ENCODE assay signal across 8 cellular contexts in genomic region chr5:157948738-157949410, GRCh38.
DNase-seq lines count a peak whose midpoint lies in the region; ATAC-seq, FAIRE-seq and TF ChIP-seq lines count a peak whose summit lies in the region.

No MANE protein-coding gene starts in this region.

- H3K4me1 ChIP-seq in colonic mucosa = no peaks in the 10 kb centered on the region
- H3K4me1 ChIP-seq in HepG2 (ENCODE audit: insufficient read depth, low read length) = peaks cover 9% of the 10 kb centered on the region; the same call in 1 of the 2 replicates

- CTCF ChIA-PET in HepG2 (lab: Yijun Ruan, JAX; ENCODE audit: low intra/inter-chr PET ratio, low total read pairs) = interaction anchor here (0.6 to 2.7 kb wide), 4 partner anchors 93 to 187 kb away, joined by 3 to 21 read pairs (median 6); no protein-coding TSS in a partner anchor

- H2AFZ ChIP-seq in HepG2 (ENCODE audit: low read length) = no peak overlapping the region

- in situ Hi-C loops in HepG2 (cut with HindIII; ENCODE audit: extremely low pct_ligation_motif_present, low pct_unique_long_range_greater_than_20kb) = no loop called here

- no peak overlapping the region for H3K4me3 ChIP-seq in colonic mucosa
- H3K4me3 ChIP-seq in HepG2 (replicated peaks in 1 of 3; ENCODE audit: insufficient read depth in 1 of 3, low read depth in 2 of 3, low read length in 3 of 3) = no peak overlapping the region

- TF ChIP-seq RAD21 in HepG2 (CRISPR knock-in tag; IDR thresholded peaks at IDR 0.05) = no peak; the same call in 1 of the 2 replicates

- H3K36me3 ChIP-seq in colonic mucosa (no peaks in the 10 kb centered on the region), HepG2 (replicated peaks in 1 of 2; ENCODE audit: control insufficient read depth in 1 of 2, insufficient read depth in 2 of 2, low read length in 2 of 2) (no peaks in the 10 kb centered on the region)

- DNase-seq in AG08395 (ENCODE audit: low spot score) = peak; percentile 90
- DNase-seq in NCI-H460 (ENCODE audit: extremely low read depth, low read depth) = peak; percentile 95
- DNase-seq in activated CD4-positive, alpha-beta T cell treated with anti-CD3 and anti-CD28 coated beads for 24 hours (ENCODE audit: low read depth in 2 of 2) = peak; percentile 66 to 72
- peak; percentile 97 for DNase-seq in colonic mucosa
- DNase-seq in HepG2 (ENCODE audit: low spot score) = peak; percentile 92
- peak; percentile 81 for DNase-seq in stimulated activated CD4-positive, alpha-beta T cell treated with anti-CD3 and anti-CD28 coated beads, Interleukin-4, amount 100 ng/mL, for 24 hours

- ATAC-seq in GM18870 (IDR thresholded peaks at IDR 0.05; ENCODE audit: unreplicated experiment) (peak; percentile 82), HG03354 (IDR thresholded peaks at IDR 0.05; ENCODE audit: poor library complexity, severe bottlenecking, unreplicated experiment) (peak; percentile 86), HepG2 (peak; percentile 100)

- 3% methylated on average over 11 of the region's 11 CpGs for WGBS in HepG2 (ENCODE audit: low lambda C conversion rate)

- TF ChIP-seq CTCF in colonic mucosa (IDR thresholded peaks at IDR 0.05) = peak; percentile 87
- peak; percentile 90 for TF ChIP-seq CTCF in HepG2 (CRISPR knock-in tag; IDR thresholded peaks at IDR 0.05)

- BruUV-seq in HepG2 (replicated peaks; lab: Mats Ljungman, UMichigan) = no TSS peak

- no peaks in the 10 kb centered on the region for H3K9me3 ChIP-seq in colonic mucosa
- no peaks in the 10 kb centered on the region for H3K9me3 ChIP-seq in HepG2 (ENCODE audit: low read length)

- H3K27ac ChIP-seq in colonic mucosa = no peak overlapping the region
- H3K27ac ChIP-seq in HepG2 (ENCODE audit: extremely low read length, insufficient read depth, low read length) = no peak overlapping the region

- TF ChIP-seq EP300 in HepG2 (IDR thresholded peaks at IDR 0.05; ENCODE audit: low read depth in 2 of 2, low read length in 2 of 2) (no peak), HepG2 (CRISPR knock-in tag; IDR thresholded peaks at IDR 0.05; ENCODE audit: borderline replicate concordance) (no peak)

- H3K79me2 ChIP-seq in HepG2 (ENCODE audit: insufficient read depth, low read length) = no peaks in the 10 kb centered on the region

- H3K27me3 ChIP-seq in colonic mucosa (no peaks in the 10 kb centered on the region), HepG2 (ENCODE audit: control insufficient read depth in 1 of 2, insufficient read depth in 2 of 2, low read length in 2 of 2) (no peaks in the 10 kb centered on the region; a peak in 1 of 5 replicates)

- POLR2A ChIA-PET in HepG2 (lab: Yijun Ruan, JAX) = interaction anchor here (1.8 kb wide), 1 partner anchor 90 kb away, joined by 6 read pairs; the partner anchor contains the start of gene CLINT1

- peak overlapping the region; percentile 71 for H3K4me2 ChIP-seq in HepG2 (ENCODE audit: low read depth, low read length)

- H3K9ac ChIP-seq in colonic mucosa (ENCODE audit: low read depth in 2 of 2, low read length in 2 of 2) (no peak overlapping the region), HepG2 (ENCODE audit: insufficient read depth, low read depth, low read length) (no peak overlapping the region)

- no peak for TF ChIP-seq POLR2A in HepG2 (IDR thresholded peaks at IDR 0.05; ENCODE audit: insufficient read depth in 1 of 2, low read depth in 2 of 2, low read length in 2 of 2)

- no peaks in the 10 kb centered on the region for H4K20me1 ChIP-seq in HepG2 (ENCODE audit: insufficient read depth, low read length)

- intact Hi-C loops in colonic mucosa (cut with DNase I) (loop anchor here (5.0 kb wide), 1 partner anchor 132 kb away; no protein-coding TSS in a partner anchor), HepG2 (cut with micrococcal nuclease; ENCODE audit: unreplicated experiment) (loop anchor here (1.0 to 2.0 kb wide), 3 partner anchors 94 to 187 kb away; no protein-coding TSS in a partner anchor)

- peak; percentile 86 for FAIRE-seq in HepG2 (lab: Jason Lieb, UNC)

TF ChIP-seq in HepG2, 621 proteins besides CTCF, POLR2A, EP300 and RAD21 (continues in another document):
- TF ChIP-seq ZNF766 (CRISPR knock-in tag; IDR thresholded peaks at IDR 0.05; ENCODE audit: borderline replicate concordance) = no peak
- no peak for TF ChIP-seq FUBP1 (CRISPR knock-in tag; IDR thresholded peaks at IDR 0.05; ENCODE audit: borderline replicate concordance)
- TF ChIP-seq IRF2 (CRISPR knock-in tag; IDR thresholded peaks at IDR 0.05) = 0 out of 2 replicates have a peak, but pooled peaks have one; percentile 43
- TF ChIP-seq ELF1 (CRISPR knock-in tag; IDR thresholded peaks at IDR 0.05) = peak; percentile 49; the same call in 1 of the 2 replicates
- TF ChIP-seq TFDP1 (CRISPR knock-in tag; IDR thresholded peaks at IDR 0.05; ENCODE audit: borderline replicate concordance) = no peak
- TF ChIP-seq ZNF83 (CRISPR knock-in tag; IDR thresholded peaks at IDR 0.05; ENCODE audit: borderline replicate concordance) = no peak
- TF ChIP-seq KLF11 (CRISPR knock-in tag; IDR thresholded peaks at IDR 0.05) = no peak
- no peak for TF ChIP-seq GLI4 (CRISPR knock-in tag; IDR thresholded peaks at IDR 0.05; ENCODE audit: borderline replicate concordance)
- no peak for TF ChIP-seq ZSCAN30 (CRISPR knock-in tag; IDR thresholded peaks at IDR 0.05)
- TF ChIP-seq KDM1A (CRISPR knock-in tag; IDR thresholded peaks at IDR 0.05) = no peak
- no peak for TF ChIP-seq U2AF1 (optimal IDR thresholded peaks at IDR 0.05; ENCODE audit: low read depth, low read length)
- TF ChIP-seq NR3C1 (CRISPR knock-in tag; IDR thresholded peaks at IDR 0.05) = no peak
- no peak for TF ChIP-seq NAIF1 (CRISPR knock-in tag; IDR thresholded peaks at IDR 0.05; ENCODE audit: borderline replicate concordance)
- TF ChIP-seq ADNP (CRISPR knock-in tag; IDR thresholded peaks at IDR 0.05) = no peak
- TF ChIP-seq IRF1 (CRISPR knock-in tag; IDR thresholded peaks at IDR 0.05; ENCODE audit: low read depth) = no peak
- no peak for TF ChIP-seq RNF2 (conservative IDR thresholded peaks at IDR 0.05; ENCODE audit: low read depth)
- TF ChIP-seq PLSCR1 (CRISPR knock-in tag; IDR thresholded peaks at IDR 0.05; ENCODE audit: borderline replicate concordance) = no peak
- TF ChIP-seq HNRNPLL (IDR thresholded peaks at IDR 0.05; ENCODE audit: low read depth, low read length, poor library complexity, severe bottlenecking) = no peak
- TF ChIP-seq PITX1 (CRISPR knock-in tag; IDR thresholded peaks at IDR 0.05) = no peak
- no peak; the same call in 1 of the 2 replicates for TF ChIP-seq HNF1B (CRISPR knock-in tag; IDR thresholded peaks at IDR 0.05)
- no peak for TF ChIP-seq NFYC (CRISPR knock-in tag; IDR thresholded peaks at IDR 0.05)
- TF ChIP-seq ZNF30 (CRISPR knock-in tag; IDR thresholded peaks at IDR 0.05) = no peak
- no peak for TF ChIP-seq SMAD3 (CRISPR knock-in tag; IDR thresholded peaks at IDR 0.05)
- no peak for TF ChIP-seq CCDC6 (CRISPR knock-in tag; IDR thresholded peaks at IDR 0.05)
- TF ChIP-seq RXRA (CRISPR knock-in tag; IDR thresholded peaks at IDR 0.05) = no peak
